Comparison of ENCODE assay signal across 8 cellular contexts in the genomic region with DNA sequence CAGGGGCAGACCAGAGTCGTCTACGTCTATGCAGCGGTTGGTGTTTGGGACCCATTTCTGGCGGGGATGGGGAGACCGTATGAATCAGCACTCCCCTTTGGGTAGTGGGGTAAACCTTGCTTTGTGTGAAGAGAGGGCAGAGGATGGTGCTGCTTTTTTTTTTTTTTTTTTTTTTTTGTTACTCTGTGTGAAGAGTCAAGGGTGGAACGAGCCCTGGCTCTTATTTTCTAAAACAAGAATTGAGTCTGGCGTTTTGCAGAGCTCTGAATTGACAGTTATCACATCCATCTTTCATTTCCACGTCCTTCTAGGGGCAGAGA. TPM values are rescaled to one million over a fixed set of nuclear protein-coding genes. Genes with fewer than 3 reads are reported as not detected.
DNase-seq lines count a peak whose midpoint lies in the region; FAIRE-seq and TF ChIP-seq lines count a peak whose summit lies in the region.

No MANE protein-coding gene starts in this region.

- H3K27ac Mint-ChIP-seq in CD8-positive, alpha-beta memory T cell, result peak overlapping the region; percentile 86 to 99 (median 95)

- peaks cover 64% of the 10 kb centered on the region for H3K79me2 ChIP-seq in mammary epithelial cell (ENCODE audit: insufficient read depth, low read length)

- no peaks in the 10 kb centered on the region for H3K9me3 ChIP-seq in CD8-positive, alpha-beta memory T cell (ENCODE audit: low read length)
- H3K9me3 ChIP-seq in mammary epithelial cell (replicated peaks; ENCODE audit: insufficient read depth, low read length) (no peaks in the 10 kb centered on the region), mucosa of rectum (ENCODE audit: control insufficient read depth in 2 of 2, low read length in 2 of 2) (no peaks in the 10 kb centered on the region)

- 2% methylated on average over 8 of the region's 8 CpGs for WGBS in mammary epithelial cell (ENCODE audit: low coverage, missing lambda C conversion rate)

- H3K36me3 Mint-ChIP-seq in CD8-positive, alpha-beta memory T cell, result peaks cover 0 to 14% (median 2%) of the 10 kb centered on the region in 3 donors

- intact Hi-C loops in mammary epithelial cell (cut with micrococcal nuclease), result loop anchor here (2.0 to 10.0 kb wide), 3 partner anchors 38 to 622 kb away; no protein-coding TSS in a partner anchor

- peak overlapping the region; percentile 74 for H3K27ac ChIP-seq in CD8-positive, alpha-beta memory T cell (ENCODE audit: low read depth, low read length)
- H3K27ac ChIP-seq in mammary epithelial cell (ENCODE audit: insufficient read depth, low read depth, low read length) (peak overlapping the region; percentile 81), mucosa of rectum (ENCODE audit: low read depth in 2 of 2, low read length in 2 of 2) (peak overlapping the region; percentile 94)

- peak in 4 of 5 donors; percentile 6 to 49 (median 15) for DNase-seq in CD8-positive, alpha-beta memory T cell
- peak; percentile 30 for DNase-seq in NCI-H69 (lab: John Stamatoyannopoulos, UW)
- no peak for DNase-seq in mammary epithelial cell
- DNase-seq in G401 (ENCODE audit: low spot score), result no peak
- DNase-seq in SHP77 (lab: John Stamatoyannopoulos, UW), result no peak
- DNase-seq in D721Med (ENCODE audit: insufficient read length, low spot score), result no peak
- no peak for DNase-seq in NOMO-1 (lab: John Stamatoyannopoulos, UW; ENCODE audit: unreplicated experiment in 2 of 2)

- peak overlapping the region; percentile 82 for H3K4me3 ChIP-seq in CD8-positive, alpha-beta memory T cell (ENCODE audit: low read length)
- H3K4me3 ChIP-seq in mammary epithelial cell (replicated peaks in 1 of 3; ENCODE audit: insufficient read depth in 1 of 3, low read depth in 2 of 3, low read length in 3 of 3) (peak overlapping the region; percentile 63 to 96 (median 88)), mucosa of rectum (ENCODE audit: low read length in 2 of 2) (peak overlapping the region; percentile 82 to 98)

- no peaks in the 10 kb centered on the region for H3K27me3 Mint-ChIP-seq in CD8-positive, alpha-beta memory T cell

- no TSS peak for BruUV-seq in mammary epithelial cell (replicated peaks; lab: Mats Ljungman, UMichigan)

- H3K4me3 Mint-ChIP-seq in CD8-positive, alpha-beta memory T cell, result peak overlapping the region; percentile 94 to 100 (median 96)

- H3K9ac ChIP-seq in mammary epithelial cell (ENCODE audit: insufficient read depth, low read length) (peak overlapping the region; percentile 95), mucosa of rectum (ENCODE audit: low read depth in 1 of 2, low read length in 2 of 2) (peak overlapping the region; percentile 95 to 96)

- dilution Hi-C loops in mammary epithelial cell (cut with HindIII; ENCODE audit: low sequenced_read_pairs), result no loop called here

- POLR2A ChIA-PET in CD8-positive, alpha-beta memory T cell (lab: Charles Lee), result interaction anchor here (0.9 to 1.8 kb wide), 3 partner anchors 8 to 204 kb away, joined by 3 to 5 read pairs (median 5); no protein-coding TSS in a partner anchor

- peaks cover 55% of the 10 kb centered on the region for H3K4me1 ChIP-seq in CD8-positive, alpha-beta memory T cell (ENCODE audit: insufficient read depth, low read length)
- H3K4me1 ChIP-seq in mammary epithelial cell (ENCODE audit: insufficient read depth, low read length) (peaks cover 57% of the 10 kb centered on the region), mucosa of rectum (ENCODE audit: control insufficient read depth in 2 of 2, insufficient read depth in 2 of 2, low read length in 2 of 2) (peaks cover 27 to 32% of the 10 kb centered on the region in 2 donors)

- no peak for FAIRE-seq in D721Med (lab: Jason Lieb, UNC)

- H3K27me3 ChIP-seq in CD8-positive, alpha-beta memory T cell (ENCODE audit: insufficient read depth, low read length, poor library complexity, severe bottlenecking), result no peaks in the 10 kb centered on the region
- H3K27me3 ChIP-seq in mammary epithelial cell (ENCODE audit: insufficient read depth, low read length), result no peaks in the 10 kb centered on the region
- H3K27me3 ChIP-seq in mucosa of rectum (ENCODE audit: control insufficient read depth in 2 of 2, insufficient read depth in 2 of 2, low read length in 2 of 2), result no peaks in the 10 kb centered on the region

- H4K20me1 ChIP-seq in mammary epithelial cell (ENCODE audit: insufficient read depth, low read length), result no peaks in the 10 kb centered on the region

- CTCF ChIA-PET in CD8-positive, alpha-beta memory T cell (lab: Charles Lee), result interaction anchor here (1.2 to 1.6 kb wide), 4 partner anchors 9 to 45 kb away, joined by 3 to 7 read pairs (median 4); no protein-coding TSS in a partner anchor
- CTCF ChIA-PET in mammary epithelial cell (lab: Charles Lee; ENCODE audit: low non-redundant PET), result no interaction called here

- peaks cover 51 to 61% (median 61%) of the 10 kb centered on the region in 3 donors for H3K4me1 Mint-ChIP-seq in CD8-positive, alpha-beta memory T cell

- H3K9me3 Mint-ChIP-seq in CD8-positive, alpha-beta memory T cell, result no peaks in the 10 kb centered on the region

- peak overlapping the region; percentile 86 for H2AFZ ChIP-seq in mammary epithelial cell (ENCODE audit: low read depth, low read length)

- H3K36me3 ChIP-seq in CD8-positive, alpha-beta memory T cell (ENCODE audit: insufficient read depth, low read length), result no peaks in the 10 kb centered on the region
- no peaks in the 10 kb centered on the region for H3K36me3 ChIP-seq in mammary epithelial cell (ENCODE audit: insufficient read depth, low read length)
- H3K36me3 ChIP-seq in mucosa of rectum (ENCODE audit: control insufficient read depth in 2 of 2, insufficient read depth in 2 of 2, low read length in 2 of 2), result no peaks in the 10 kb centered on the region

- in situ Hi-C loops in mammary epithelial cell (cut with MboI; ENCODE audit: low sequenced_read_pairs in 2 of 2), result no loop called here
- in situ Hi-C loops in G401 (cut with HindIII; ENCODE audit: low sequenced_read_pairs), result no loop called here

- TF ChIP-seq CTCF in mammary epithelial cell (conservative IDR thresholded peaks at IDR 0.05 in 1 of 2, IDR thresholded peaks at IDR 0.05 in 1 of 2; ENCODE audit: extremely low read depth in 1 of 2, insufficient read depth in 1 of 2, low read depth in 1 of 2, low read length in 2 of 2) (no peak), D721Med (IDR thresholded peaks at IDR 0.05; ENCODE audit: insufficient read depth, missing control alignments) (no peak)

- peak overlapping the region; percentile 89 for H3K4me2 ChIP-seq in mammary epithelial cell (ENCODE audit: insufficient read depth, low read depth, low read length)

RNA-seq across cellular contexts. Expression of gene SLAIN2, which starts 1.2 kb away (rescaled TPM):
- 10 to 100 TPM; 72.2 to 86.8 TPM for total RNA-seq in CD8-positive, alpha-beta memory T cell
- 26.4 TPM for polyA plus RNA-seq in CD8-positive, alpha-beta memory T cell
- 10 to 100 TPM; 79.9 to 95.9 TPM for total RNA-seq in mammary epithelial cell
- polyA plus RNA-seq in mammary epithelial cell, result 58.0 TPM
- polyA minus RNA-seq in mammary epithelial cell, result 24.3 TPM
- total RNA-seq in G401 (2014; rRNA removed; shearing (Covaris generic)), result 12.9 and 25.5 TPM in 2 replicates

Comparison
In these comparisons a context has a peak if more than half of its experiments do, and no peak if none do; other contexts are left out.
1. DNase-seq: peak in CD8-positive, alpha-beta memory T cell (4 of 5) and NCI-H69 (single experiment); none in mammary epithelial cell (single experiment), G401 (single experiment), SHP77 (0 of 2), D721Med (single experiment) and NOMO-1 (0 of 2).
2. Peak in every context shown above with its lines, with median percentiles within 50 percentile points of each other: H3K27ac ChIP-seq and H3K4me3 ChIP-seq.